Comparison of ENCODE assay signal across 8 cellular contexts in the genomic region with DNA sequence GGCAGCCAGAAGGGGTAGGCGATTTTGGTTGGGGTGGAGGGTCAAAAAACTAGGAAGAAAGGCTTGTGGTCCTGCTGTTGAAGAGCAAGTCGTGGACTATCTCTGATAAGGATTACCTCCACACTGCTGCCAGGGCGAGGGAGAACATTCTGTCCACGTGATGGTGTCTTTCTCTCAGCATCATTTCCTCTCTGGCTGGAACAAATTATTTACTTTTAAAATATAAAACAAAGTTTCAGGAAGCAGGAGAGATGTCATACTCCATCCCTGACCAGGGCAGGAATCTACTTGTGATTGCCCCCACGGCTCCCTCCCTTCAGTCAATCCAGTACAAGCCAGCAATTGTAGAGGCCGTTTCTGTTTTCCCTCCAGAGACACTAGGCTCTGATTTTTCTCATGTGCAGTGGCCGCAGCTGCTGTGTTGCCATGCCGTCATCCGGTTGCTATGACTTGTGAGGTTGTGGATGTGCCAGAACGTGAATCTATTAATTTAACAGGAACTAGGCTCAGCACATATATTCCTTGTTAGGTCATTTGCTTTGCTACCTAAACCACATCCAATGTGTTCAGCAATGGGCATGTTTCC.
DNase-seq lines count a peak whose midpoint lies in the region; ATAC-seq, FAIRE-seq and TF ChIP-seq lines count a peak whose summit lies in the region.

No MANE protein-coding gene starts in this region.

- FAIRE-seq in H54 (lab: Jason Lieb, UNC) (peak; percentile 79), K562 (lab: Jason Lieb, UNC) (peak; percentile 70)

- no peak overlapping the region for H3K27ac ChIP-seq in K562 (ENCODE audit: extremely low read depth, low read depth, low read length)

- no peak for TF ChIP-seq RAD21 in K562 (CRISPR knock-in tag; conservative IDR thresholded peaks at IDR 0.05 in 1 of 2, IDR thresholded peaks at IDR 0.05 in 1 of 2)

- H3K36me3 Mint-ChIP-seq in stimulated activated effector memory CD8-positive, alpha-beta T cell treated with anti-CD3 and anti-CD28 coated beads, Interleukin-12 subunit alpha, Interleukin-12 subunit beta, amount 100 ng/mL, for 72 hours, result peaks cover 11% of the 10 kb centered on the region

- WGBS in K562 (ENCODE audit: insufficient coverage, low coverage, missing lambda C conversion rate), result 42% methylated on average over 10 of the region's 10 CpGs

- TF ChIP-seq POLR2A in H54 (IDR thresholded peaks at IDR 0.05; ENCODE audit: low read depth, low read length) (no peak), K562 (conservative IDR thresholded peaks at IDR 0.05) (no peak)

- peak overlapping the region; percentile 31 to 43; a peak in 1 of 4 replicates for H3K9ac ChIP-seq in K562 (ENCODE audit: insufficient read depth in 1 of 2, low read depth in 2 of 2, low read length in 2 of 2)

- H3K4me1 Mint-ChIP-seq in stimulated activated effector memory CD8-positive, alpha-beta T cell treated with anti-CD3 and anti-CD28 coated beads, Interleukin-12 subunit alpha, Interleukin-12 subunit beta, amount 100 ng/mL, for 72 hours, result peaks cover 42% of the 10 kb centered on the region

- no peak for TF ChIP-seq EP300 in K562 (IDR thresholded peaks at IDR 0.05; ENCODE audit: low read length)

- no peak for TF ChIP-seq CTCF in K562 (IDR thresholded peaks at IDR 0.05 in 2 of 3, conservative IDR thresholded peaks at IDR 0.05 in 1 of 3; ENCODE audit: insufficient read depth in 2 of 3, low read depth in 1 of 3, low read length in 3 of 3)

- no peaks in the 10 kb centered on the region for H3K36me3 ChIP-seq in K562 (ENCODE audit: control insufficient read depth, insufficient read depth, low read length)

- H3K27me3 ChIP-seq in K562 (ENCODE audit: control insufficient read depth in 2 of 2, insufficient read depth in 2 of 2, low read length in 2 of 2), result no peaks in the 10 kb centered on the region

- DNase-seq in H54 (ENCODE audit: insufficient read length, low spot score), result peak; percentile 35
- DNase-seq in K562 (ENCODE audit: extremely low read depth in 1 of 4, low spot score in 3 of 4), result no peak
- peak; percentile 78 for DNase-seq in inferior parietal cortex (ENCODE audit: extremely low spot score)
- DNase-seq in stimulated activated effector memory CD8-positive, alpha-beta T cell treated with anti-CD3 and anti-CD28 coated beads, Interleukin-12 subunit alpha, Interleukin-12 subunit beta, amount 100 ng/mL, for 72 hours (ENCODE audit: low spot score in 2 of 2), result no peak
- DNase-seq in GM19238 (ENCODE audit: insufficient read length, low spot score), result no peak
- no peak for DNase-seq in stimulated activated naive CD4-positive, alpha-beta T cell treated with Interleukin-2 at 50 U/mL for 16 hours (lab: John Stamatoyannopoulos, UW)
- no peak for DNase-seq in NCI-H2196 treated with DMSO at 0.1 percent for 48 hours (lab: John Stamatoyannopoulos, UW; ENCODE audit: unreplicated experiment)
- DNase-seq in COLO668 (lab: John Stamatoyannopoulos, UW; ENCODE audit: unreplicated experiment), result no peak

- POLR2A ChIA-PET in K562 (lab: Yijun Ruan, JAX), result interaction anchor here (0.8 to 0.9 kb wide), 3 partner anchors 10 to 63 kb away, joined by 3 to 5 read pairs (median 4); no protein-coding TSS in a partner anchor

- peaks cover 22 to 32% of the 10 kb centered on the region in 2 experiments for H3K4me1 ChIP-seq in K562 (replicated peaks in 1 of 2; ENCODE audit: control insufficient read depth in 2 of 2, insufficient read depth in 2 of 2, low read length in 2 of 2)

- no TSS peak for BruUV-seq in K562 (replicated peaks; lab: Mats Ljungman, UMichigan)

- CTCF ChIA-PET in K562 (lab: Yijun Ruan, JAX; ENCODE audit: low intra/inter-chr PET ratio), result no interaction called here

- ATAC-seq in K562, result no peak
- no peak for ATAC-seq in stimulated activated effector memory CD8-positive, alpha-beta T cell treated with anti-CD3 and anti-CD28 coated beads, Interleukin-12 subunit alpha, Interleukin-12 subunit beta, amount 100 ng/mL, for 72 hours

- 0 out of 2 replicates have a peak overlapping the region, but pooled peaks have one; percentile 12 for H3K4me2 ChIP-seq in K562 (ENCODE audit: insufficient read depth, low read length)

- intact Hi-C loops in K562 (cut with micrococcal nuclease), result loop anchor here (5.0 kb wide), 1 partner anchor 38 kb away; no protein-coding TSS in a partner anchor

- no peaks in the 10 kb centered on the region for H3K9me3 ChIP-seq in K562 (replicated peaks; ENCODE audit: control insufficient read depth, insufficient read depth, low read depth, low read length)

- H3K79me2 ChIP-seq in K562 (ENCODE audit: control insufficient read depth, insufficient read depth, low read length), result peaks cover 30% of the 10 kb centered on the region

- peak overlapping the region; percentile 96 for H3K27ac Mint-ChIP-seq in stimulated activated effector memory CD8-positive, alpha-beta T cell treated with anti-CD3 and anti-CD28 coated beads, Interleukin-12 subunit alpha, Interleukin-12 subunit beta, amount 100 ng/mL, for 72 hours

- no peak overlapping the region for H3K4me3 Mint-ChIP-seq in stimulated activated effector memory CD8-positive, alpha-beta T cell treated with anti-CD3 and anti-CD28 coated beads, Interleukin-12 subunit alpha, Interleukin-12 subunit beta, amount 100 ng/mL, for 72 hours

- peak overlapping the region; percentile 22 for H2AFZ ChIP-seq in K562 (ENCODE audit: low read depth, low read length)

- no peaks in the 10 kb centered on the region for H4K20me1 ChIP-seq in K562 (replicated peaks; ENCODE audit: control insufficient read depth, insufficient read depth, low read length)

- no peaks in the 10 kb centered on the region for H3K9me1 ChIP-seq in K562 (ENCODE audit: control insufficient read depth, insufficient read depth, low read length)

- H3K4me3 ChIP-seq in K562, result no peak overlapping the region

- in situ Hi-C loops in K562 (cut with MboI), result no loop called here

- no peaks in the 10 kb centered on the region for H3K9me3 Mint-ChIP-seq in stimulated activated effector memory CD8-positive, alpha-beta T cell treated with anti-CD3 and anti-CD28 coated beads, Interleukin-12 subunit alpha, Interleukin-12 subunit beta, amount 100 ng/mL, for 72 hours

TF ChIP-seq in K562, 482 proteins besides CTCF, POLR2A, EP300 and RAD21 (continues in another document):
- TF ChIP-seq RUNX1 (IDR thresholded peaks at IDR 0.05; ENCODE audit: low read depth) (no peak), MCM3 (IDR thresholded peaks at IDR 0.05) (no peak), POLR2G (IDR thresholded peaks at IDR 0.05; ENCODE audit: low read depth, low read length) (no peak), MYC (IDR thresholded peaks at IDR 0.05; ENCODE audit: low read depth, low read length) (no peak), MYC (CRISPR knock-in tag; IDR thresholded peaks at IDR 0.05; ENCODE audit: borderline replicate concordance, low read depth) (no peak), CCAR2 (IDR thresholded peaks at IDR 0.05; ENCODE audit: low read depth, low read length) (no peak), CEBPB (tag; IDR thresholded peaks at IDR 0.05) (no peak), GTF2E2 (tag; IDR thresholded peaks at IDR 0.05) (no peak), RAD51 (IDR thresholded peaks at IDR 0.05; ENCODE audit: borderline replicate concordance, low read depth) (peak; percentile 24; the same call in 1 of the 2 replicates), PTTG1 (tag; IDR thresholded peaks at IDR 0.05; ENCODE audit: low read depth) (no peak), ZKSCAN8 (CRISPR knock-in tag; IDR thresholded peaks at IDR 0.05) (no peak), GABPB1 (CRISPR knock-in tag; IDR thresholded peaks at IDR 0.05) (no peak), BHLHE40 (IDR thresholded peaks at IDR 0.05; ENCODE audit: low read length) (no peak), NFRKB (IDR thresholded peaks at IDR 0.05; ENCODE audit: low read depth) (no peak), BRD9 (IDR thresholded peaks at IDR 0.05; ENCODE audit: low read depth, partially characterized antibody) (no peak)
- TF ChIP-seq, protein P1, sequence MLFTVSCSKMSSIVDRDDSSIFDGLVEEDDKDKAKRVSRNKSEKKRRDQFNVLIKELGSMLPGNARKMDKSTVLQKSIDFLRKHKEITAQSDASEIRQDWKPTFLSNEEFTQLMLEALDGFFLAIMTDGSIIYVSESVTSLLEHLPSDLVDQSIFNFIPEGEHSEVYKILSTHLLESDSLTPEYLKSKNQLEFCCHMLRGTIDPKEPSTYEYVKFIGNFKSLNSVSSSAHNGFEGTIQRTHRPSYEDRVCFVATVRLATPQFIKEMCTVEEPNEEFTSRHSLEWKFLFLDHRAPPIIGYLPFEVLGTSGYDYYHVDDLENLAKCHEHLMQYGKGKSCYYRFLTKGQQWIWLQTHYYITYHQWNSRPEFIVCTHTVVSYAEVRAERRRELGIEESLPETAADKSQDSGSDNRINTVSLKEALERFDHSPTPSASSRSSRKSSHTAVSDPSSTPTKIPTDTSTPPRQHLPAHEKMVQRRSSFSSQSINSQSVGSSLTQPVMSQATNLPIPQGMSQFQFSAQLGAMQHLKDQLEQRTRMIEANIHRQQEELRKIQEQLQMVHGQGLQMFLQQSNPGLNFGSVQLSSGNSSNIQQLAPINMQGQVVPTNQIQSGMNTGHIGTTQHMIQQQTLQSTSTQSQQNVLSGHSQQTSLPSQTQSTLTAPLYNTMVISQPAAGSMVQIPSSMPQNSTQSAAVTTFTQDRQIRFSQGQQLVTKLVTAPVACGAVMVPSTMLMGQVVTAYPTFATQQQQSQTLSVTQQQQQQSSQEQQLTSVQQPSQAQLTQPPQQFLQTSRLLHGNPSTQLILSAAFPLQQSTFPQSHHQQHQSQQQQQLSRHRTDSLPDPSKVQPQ (CRISPR knock-in tag; IDR thresholded peaks at IDR 0.05; ENCODE audit: borderline replicate concordance), result no peak
- TF ChIP-seq, protein P2, sequence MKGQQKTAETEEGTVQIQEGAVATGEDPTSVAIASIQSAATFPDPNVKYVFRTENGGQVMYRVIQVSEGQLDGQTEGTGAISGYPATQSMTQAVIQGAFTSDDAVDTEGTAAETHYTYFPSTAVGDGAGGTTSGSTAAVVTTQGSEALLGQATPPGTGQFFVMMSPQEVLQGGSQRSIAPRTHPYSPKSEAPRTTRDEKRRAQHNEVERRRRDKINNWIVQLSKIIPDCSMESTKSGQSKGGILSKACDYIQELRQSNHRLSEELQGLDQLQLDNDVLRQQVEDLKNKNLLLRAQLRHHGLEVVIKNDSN (CRISPR knock-in tag; IDR thresholded peaks at IDR 0.05), result peak; percentile 39; the same call in 1 of the 2 replicates
- TF ChIP-seq, protein P3, sequence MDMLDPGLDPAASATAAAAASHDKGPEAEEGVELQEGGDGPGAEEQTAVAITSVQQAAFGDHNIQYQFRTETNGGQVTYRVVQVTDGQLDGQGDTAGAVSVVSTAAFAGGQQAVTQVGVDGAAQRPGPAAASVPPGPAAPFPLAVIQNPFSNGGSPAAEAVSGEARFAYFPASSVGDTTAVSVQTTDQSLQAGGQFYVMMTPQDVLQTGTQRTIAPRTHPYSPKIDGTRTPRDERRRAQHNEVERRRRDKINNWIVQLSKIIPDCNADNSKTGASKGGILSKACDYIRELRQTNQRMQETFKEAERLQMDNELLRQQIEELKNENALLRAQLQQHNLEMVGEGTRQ (CRISPR knock-in tag; IDR thresholded peaks at IDR 0.05), result peak; percentile 47

Comparison
In these comparisons a context has a peak if more than half of its experiments do, and no peak if none do; other contexts are left out.
1. DNase-seq: peak in H54 (single experiment) and inferior parietal cortex (single experiment); none in K562 (0 of 4), stimulated activated effector memory CD8-positive, alpha-beta T cell treated with anti-CD3 and anti-CD28 coated beads, Interleukin-12 subunit alpha, Interleukin-12 subunit beta, amount 100 ng/mL, for 72 hours (0 of 2), GM19238 (single experiment), stimulated activated naive CD4-positive, alpha-beta T cell treated with Interleukin-2 at 50 U/mL for 16 hours (single experiment), NCI-H2196 treated with DMSO at 0.1 percent for 48 hours (single experiment) and COLO668 (single experiment).